9 cellular contexts compared by ENCODE assay signal in the genomic region with DNA sequence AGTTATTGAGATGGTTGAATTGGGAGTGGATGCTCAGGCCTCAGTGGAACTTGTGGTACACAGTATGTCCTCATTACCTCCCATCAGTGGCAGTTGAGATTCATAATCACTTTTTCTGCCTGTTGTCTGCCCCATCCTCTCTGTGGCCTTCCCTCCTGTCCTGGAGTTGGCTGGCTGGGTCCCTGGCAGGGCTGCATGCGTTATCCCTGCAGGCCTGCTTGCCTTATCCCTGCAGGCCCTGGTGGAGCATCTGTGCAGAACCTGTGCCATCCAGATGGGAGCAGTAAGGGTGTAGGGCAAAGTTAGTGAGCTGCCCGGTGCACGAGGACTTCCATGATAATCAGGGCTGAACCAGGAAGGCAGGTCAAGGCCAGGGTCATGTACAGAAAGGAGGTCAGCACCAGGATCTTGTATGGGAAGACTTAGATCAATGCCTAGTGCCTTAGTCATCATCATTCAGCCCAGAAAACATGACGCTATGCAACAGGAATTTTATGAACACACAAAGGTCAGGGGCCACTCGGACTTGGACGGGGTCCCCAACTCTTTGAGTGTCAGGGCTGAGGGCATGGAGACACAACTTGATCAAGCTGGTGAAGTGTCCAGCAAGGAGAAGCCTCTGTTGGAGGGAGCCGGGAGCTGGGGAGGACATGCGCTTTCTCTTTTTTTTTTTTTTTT. TPM values are rescaled to one million over a fixed set of nuclear protein-coding genes. Genes with fewer than 3 reads are reported as not detected.
DNase-seq lines count a peak whose midpoint lies in the region; ATAC-seq and TF ChIP-seq lines count a peak whose summit lies in the region.
"Had no signal": no experiment of that assay in that cellular context is flagged by ENCODE, and none has a peak within 500 bp of the region (broad histone marks: within the 10 kb centered on the region; RNA-seq: fewer than 3 reads in every experiment).

No MANE protein-coding gene starts in this region.

- ATAC-seq in sciatic nerve: peak; percentile 59
- no peak for ATAC-seq in HG03571 (IDR thresholded peaks at IDR 0.05; ENCODE audit: unreplicated experiment)
- ATAC-seq in GM19463 (IDR thresholded peaks at IDR 0.05; ENCODE audit: unreplicated experiment): no peak
- no peak for ATAC-seq in HG02885 (IDR thresholded peaks at IDR 0.05; ENCODE audit: poor library complexity, unreplicated experiment)

- intact Hi-C loops in sciatic nerve (cut with DNase I): no loop called here

- POLR2A ChIA-PET in RWPE1 (lab: Yijun Ruan, JAX; ENCODE audit: low non-redundant PET): no interaction called here

- DNase-seq in EH (ENCODE audit: low read depth): peak; percentile 94
- DNase-seq in RWPE1 (ENCODE audit: low spot score): peak; percentile 68
- DNase-seq in fibroblast of the aortic adventitia (ENCODE audit: low read depth): peak; percentile 91
- DNase-seq in sciatic nerve (ENCODE audit: low spot score): peak; percentile 74
- DNase-seq in DMS153 (lab: John Stamatoyannopoulos, UW): no peak
- DNase-seq: stimulated activated CD4-positive, alpha-beta T cell treated with anti-CD3 and anti-CD28 coated beads, Interleukin-4, amount 100 ng/mL, for 24 hours had no signal

- no peak overlapping the region for H3K4me3 ChIP-seq in fibroblast of the aortic adventitia (ENCODE audit: low read depth, low read length)

- CTCF ChIA-PET in RWPE1 (lab: Yijun Ruan, JAX): interaction anchor here (0.6 to 0.7 kb wide), 2 partner anchors 30 to 174 kb away, joined by 4 to 5 read pairs; no protein-coding TSS in a partner anchor

- H3K27ac ChIP-seq in RWPE1: peak overlapping the region; percentile 78

- TF ChIP-seq CTCF in RWPE1 (conservative IDR thresholded peaks at IDR 0.05; ENCODE audit: low read depth) (no peak), fibroblast of the aortic adventitia (IDR thresholded peaks at IDR 0.05; ENCODE audit: insufficient read depth, low read length) (no peak)

RNA-seq across cellular contexts. Expression of a gene that starts 47.2 kb away (rescaled TPM):
- total RNA-seq in fibroblast of the aortic adventitia (ENCODE audit: low replicate concordance) (34.6 and 46.2 TPM in 2 replicates), sciatic nerve (34.2 TPM)
